In genomic region chr9:106677815-106678214, GRCh38 we compare ENCODE assay signal across 32 cellular contexts.
"Had no signal": no experiment of that assay in that cellular context is flagged by ENCODE, and none has a peak within 500 bp of the region (broad histone marks: within the 10 kb centered on the region; RNA-seq: fewer than 3 reads in every experiment).

No MANE protein-coding gene starts in this region.

- H3K4me3 Mint-ChIP-seq: activated CD4-positive, alpha-beta T cell treated with anti-CD3 and anti-CD28 coated beads, Interleukin-2, amount 10 ng/mL, durations not matched to agents 24 days and 14 days; activated CD8-positive, alpha-beta T cell treated with anti-CD3 and anti-CD28 coated beads for 36 hours; activated naive CD8-positive, alpha-beta T cell treated with anti-CD3 and anti-CD28 coated beads for 36 hours; activated T-cell treated with anti-CD3 and anti-CD28 coated beads, Interleukin-2, amount 50 U/mL, for 72 hours; activated T-helper 17 cell treated with anti-CD3 and anti-CD28 coated beads, Interleukin-2, amount 50 U/mL, for 72 hours; central memory CD8-positive, alpha-beta T cell had no signal

- H3K27me3 Mint-ChIP-seq: activated CD4-positive, alpha-beta T cell treated with anti-CD3 and anti-CD28 coated beads, Interleukin-2, amount 10 ng/mL, durations not matched to agents 24 days and 14 days; activated CD8-positive, alpha-beta T cell treated with anti-CD3 and anti-CD28 coated beads for 36 hours; activated naive CD8-positive, alpha-beta T cell treated with anti-CD3 and anti-CD28 coated beads for 36 hours; activated T-helper 17 cell treated with anti-CD3 and anti-CD28 coated beads, Interleukin-2, amount 50 U/mL, for 72 hours; central memory CD8-positive, alpha-beta T cell had no signal

- H3K27ac ChIP-seq: brain microvascular endothelial cell, SJCRH30, SK-N-MC, WERI-Rb-1 had no signal

- H3K27ac Mint-ChIP-seq: activated CD4-positive, alpha-beta T cell treated with anti-CD3 and anti-CD28 coated beads, Interleukin-2, amount 10 ng/mL, durations not matched to agents 24 days and 14 days; activated CD8-positive, alpha-beta T cell treated with anti-CD3 and anti-CD28 coated beads for 36 hours; activated naive CD8-positive, alpha-beta T cell treated with anti-CD3 and anti-CD28 coated beads for 36 hours; activated T-cell treated with anti-CD3 and anti-CD28 coated beads, Interleukin-2, amount 50 U/mL, for 72 hours; activated T-helper 17 cell treated with anti-CD3 and anti-CD28 coated beads, Interleukin-2, amount 50 U/mL, for 72 hours had no signal

- H3K4me1 Mint-ChIP-seq: activated CD4-positive, alpha-beta T cell treated with anti-CD3 and anti-CD28 coated beads, Interleukin-2, amount 10 ng/mL, durations not matched to agents 24 days and 14 days; activated naive CD8-positive, alpha-beta T cell treated with anti-CD3 and anti-CD28 coated beads for 36 hours; activated T-helper 17 cell treated with anti-CD3 and anti-CD28 coated beads, Interleukin-2, amount 50 U/mL, for 72 hours; central memory CD8-positive, alpha-beta T cell had no signal

- H3K27me3 ChIP-seq: brain microvascular endothelial cell, MG63, SJCRH30 had no signal

- H3K9me3 Mint-ChIP-seq: activated CD4-positive, alpha-beta T cell treated with anti-CD3 and anti-CD28 coated beads, Interleukin-2, amount 10 ng/mL, durations not matched to agents 24 days and 14 days; activated naive CD8-positive, alpha-beta T cell treated with anti-CD3 and anti-CD28 coated beads for 36 hours had no signal

- H3K9me3 ChIP-seq: MG63, SJCRH30 had no signal

- H3K4me1 ChIP-seq: SJCRH30 had no signal

- ATAC-seq: activated CD8-positive, alpha-beta T cell treated with anti-CD3 and anti-CD28 coated beads for 36 hours; activated T-cell treated with anti-CD3 and anti-CD28 coated beads, Interleukin-2, amount 50 U/mL, for 72 hours; activated T-helper 17 cell treated with anti-CD3 and anti-CD28 coated beads, Interleukin-2, amount 50 U/mL, for 72 hours; Panc1 had no signal

- DNase-seq: activated CD4-positive, alpha-beta T cell treated with anti-CD3 and anti-CD28 coated beads, Interleukin-2, amount 10 ng/mL, durations not matched to agents 24 days and 14 days; activated CD4-positive, alpha-beta T cell treated with anti-CD3 and anti-CD28 coated beads, Interleukin-2, amount 50 U/mL, for 4 hours; activated CD8-positive, alpha-beta T cell treated with anti-CD3 and anti-CD28 coated beads for 36 hours; activated effector memory CD4-positive, alpha-beta T cell treated with anti-CD3 and anti-CD28 coated beads, Interleukin-2, amount 50 U/mL, for 16 hours; activated naive CD4-positive, alpha-beta T cell; activated naive CD4-positive, alpha-beta T cell treated with anti-CD3 and anti-CD28 coated beads, Interleukin-2, amount 50 U/mL, for 16 hours; activated naive CD8-positive, alpha-beta T cell treated with anti-CD3 and anti-CD28 coated beads for 36 hours; activated T-cell treated with anti-CD3 and anti-CD28 coated beads, Interleukin-2, amount 50 U/mL, for 1 hour; activated T-cell treated with anti-CD3 and anti-CD28 coated beads, Interleukin-2, amount 50 U/mL, for 72 hours; amniotic stem cell; aorta; brain microvascular endothelial cell; Kasumi-1; MG63; MV-4-11; NCI-H1092; NCI-H1436 treated with DMSO at 0.1 percent for 48 hours; NCI-H1694 treated with DMSO at 0.1 percent for 48 hours; NCI-H2029 treated with DMSO at 0.1 percent for 48 hours; NCI-H2107; NCI-H2171; NCI-H510A treated with DMSO at 0.1 percent for 48 hours; NCI-H69; NCI-H82; SHP77; T1000; WERI-Rb-1 had no signal

- H3K36me3 Mint-ChIP-seq: activated naive CD8-positive, alpha-beta T cell treated with anti-CD3 and anti-CD28 coated beads for 36 hours had no signal

- H3K36me3 ChIP-seq: brain microvascular endothelial cell, MG63, SJCRH30, WERI-Rb-1 had no signal

- H3K4me3 ChIP-seq: MG63, SJCRH30, SK-N-MC had no signal
